In the genomic region with DNA sequence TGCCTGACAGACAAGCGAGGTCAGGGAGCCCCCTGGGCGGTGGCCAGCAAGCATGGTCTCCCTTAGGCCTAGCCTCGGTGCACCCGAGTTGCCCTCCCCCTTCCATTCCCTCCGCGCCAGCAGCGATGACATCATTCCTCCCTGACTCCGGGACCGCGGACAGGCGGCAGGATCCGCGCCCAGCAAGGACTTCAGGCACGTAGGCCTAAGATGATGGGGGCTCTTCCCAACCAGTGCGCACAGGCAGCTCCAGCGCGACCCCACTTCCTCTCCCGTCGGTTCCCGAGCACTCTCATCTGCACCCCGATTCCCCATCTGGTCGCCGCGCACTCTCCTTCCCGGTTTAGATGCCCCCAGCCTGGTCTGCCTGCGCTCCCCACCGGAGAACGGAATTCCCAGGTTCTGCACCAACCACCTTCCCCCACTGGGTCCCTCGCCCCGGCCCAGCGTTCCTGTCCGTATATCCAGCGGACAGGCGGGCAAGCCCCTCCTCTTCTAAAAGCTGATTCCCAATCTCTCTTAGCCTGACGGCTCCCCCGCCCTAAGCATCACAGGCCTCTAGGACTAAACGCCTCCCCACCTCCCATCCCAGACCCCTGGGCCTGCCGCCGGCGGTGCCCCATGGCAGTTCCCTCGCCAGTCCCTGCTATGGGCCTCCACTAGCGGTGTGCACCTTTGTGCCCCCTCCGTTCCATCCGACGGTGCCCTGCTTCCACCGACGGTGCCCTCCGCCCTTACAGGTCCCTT, we compare ENCODE assay signal across 8 cellular contexts. TPM values are rescaled to one million over a fixed set of nuclear protein-coding genes. Genes with fewer than 3 reads are reported as not detected.
A peak's percentile ranks its signal among the peaks of the same experiment; 100 is the strongest.
DNase-seq lines count a peak whose midpoint lies in the region; ATAC-seq lines count a peak whose summit lies in the region.

No MANE protein-coding gene starts in this region.

- ATAC-seq in activated CD4-positive, CD25-positive, alpha-beta regulatory T cell treated with anti-CD3 and anti-CD28 coated beads, Interleukin-2, amount 50 U/mL, for 24 hours, result no peak
- ATAC-seq in GM18498 (IDR thresholded peaks at IDR 0.05; ENCODE audit: unreplicated experiment) (no peak), HG02981 (IDR thresholded peaks at IDR 0.05; ENCODE audit: unreplicated experiment) (no peak)

- peak; percentile 49 for DNase-seq in activated CD4-positive, CD25-positive, alpha-beta regulatory T cell treated with anti-CD3 and anti-CD28 coated beads, Interleukin-2, amount 50 U/mL, for 72 hours
- peak; percentile 83 for DNase-seq in NCI-H69 (lab: John Stamatoyannopoulos, UW)
- DNase-seq in cardiac septum (ENCODE audit: low spot score), result peak; percentile 92
- DNase-seq in occipital lobe (lab: John Stamatoyannopoulos, UW), result peak; percentile 69

- peak overlapping the region; percentile 73 for H3K27ac ChIP-seq in angular gyrus (ENCODE audit: low read depth, low read length)

- intact Hi-C loops in cardiac septum (cut with DNase I), result loop anchor here (5.0 kb wide), 1 partner anchor 155 kb away; a partner anchor contains a TSS

RNA-seq across cellular contexts. Expression of a gene that starts 0.9 kb away (rescaled TPM):
- 39.1 TPM for total RNA-seq in cardiac septum
- total RNA-seq in occipital lobe, result 23.1 TPM

RNA-seq across cellular contexts. Expression of a gene that starts 1.2 kb away (rescaled TPM):
- total RNA-seq in cardiac septum (0.30 TPM), occipital lobe (0.78 TPM)
